13 cellular contexts compared by ENCODE assay signal in the genomic region with DNA sequence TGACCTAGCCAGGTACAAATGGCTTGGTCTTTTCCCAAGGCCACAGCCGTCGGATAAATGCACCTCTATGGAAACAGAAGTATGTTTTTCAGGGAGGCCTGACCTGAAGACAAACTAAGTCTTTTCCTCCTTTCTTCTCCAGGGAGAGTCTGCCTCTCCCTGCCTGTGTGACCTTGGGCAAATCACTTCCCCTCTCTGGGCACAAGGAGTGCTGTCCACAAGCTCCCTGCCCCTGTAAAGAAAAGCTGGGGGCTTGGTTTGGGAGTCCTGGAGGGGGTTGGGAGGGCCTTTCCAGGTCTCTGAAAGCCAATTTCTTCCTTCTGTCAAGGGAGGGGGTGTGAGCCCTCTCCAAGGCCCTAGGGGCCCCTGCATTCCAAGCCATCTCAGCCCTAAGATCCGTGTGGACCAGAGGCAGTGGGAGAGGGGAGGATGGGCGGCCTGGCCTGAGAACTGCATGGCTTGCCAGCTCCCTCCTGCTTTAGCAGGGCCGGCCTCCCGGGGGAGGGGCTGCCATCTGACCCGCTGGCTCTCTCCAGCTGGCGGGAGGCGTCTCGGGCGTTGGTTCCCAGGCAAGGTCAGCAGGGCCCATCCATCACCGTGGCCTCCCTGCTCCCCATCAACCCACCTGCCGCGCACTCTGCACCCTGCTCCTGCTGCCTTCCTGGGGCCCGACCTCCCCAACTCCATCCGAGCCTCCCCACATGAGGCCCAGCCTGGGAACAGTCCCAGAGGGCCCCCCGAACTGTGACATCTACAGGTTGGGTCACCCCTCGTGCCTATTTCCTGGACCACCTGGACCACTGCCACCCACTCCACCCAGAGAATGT.
A peak's percentile ranks its signal among the peaks of the same experiment; 100 is the strongest.
DNase-seq lines count a peak whose midpoint lies in the region; ATAC-seq and TF ChIP-seq lines count a peak whose summit lies in the region.
"Had no signal": no experiment of that assay in that cellular context is flagged by ENCODE, and none has a peak within 500 bp of the region (broad histone marks: within the 10 kb centered on the region; RNA-seq: fewer than 3 reads in every experiment).

No MANE protein-coding gene starts in this region.

- H3K4me1 ChIP-seq in SK-N-SH (ENCODE audit: control insufficient read depth in 1 of 2, insufficient read depth in 2 of 2, low read depth in 1 of 2, low read length in 1 of 2) (peaks cover 0 to 22% of the 10 kb centered on the region in 2 experiments; a peak in 1 of 4 replicates), endodermal cell (ENCODE audit: control insufficient read depth, insufficient read depth, low read length) (peaks cover 5% of the 10 kb centered on the region), mesenchymal stem cell (ENCODE audit: control insufficient read depth, insufficient read depth, low read depth, low read length) (peaks cover 16% of the 10 kb centered on the region), breast epithelium (no peaks in the 10 kb centered on the region), GM23248 (ENCODE audit: insufficient read depth) (no peaks in the 10 kb centered on the region)

- no peak for TF ChIP-seq POLR2A in breast epithelium (IDR thresholded peaks at IDR 0.05)

- H4K20me1 ChIP-seq in SK-N-SH (ENCODE audit: insufficient read depth), result no peaks in the 10 kb centered on the region
- no peaks in the 10 kb centered on the region for H4K20me1 ChIP-seq in GM23248 (ENCODE audit: insufficient read depth)

- H3K79me2 ChIP-seq in SK-N-SH (ENCODE audit: insufficient read depth) (no peaks in the 10 kb centered on the region), GM23248 (ENCODE audit: insufficient read depth) (no peaks in the 10 kb centered on the region)

- peak overlapping the region; percentile 36 for H2BK15ac ChIP-seq in mesenchymal stem cell (ENCODE audit: low read depth, poor library complexity, severe bottlenecking)

- H3K9me2 ChIP-seq in SK-N-SH (no peaks in the 10 kb centered on the region), GM23248 (ENCODE audit: insufficient read depth) (no peaks in the 10 kb centered on the region)

- WGBS in SK-N-SH (ENCODE audit: low lambda C conversion rate), result 83% methylated on average over 7 of the region's 18 CpGs
- WGBS in endodermal cell (ENCODE audit: insufficient coverage in 1 of 2, insufficient read length in 1 of 2), 2 experiments, result 65 to 68% methylated on average over 7 to 18 of the region's 18 CpGs
- 56% methylated on average over 17 of the region's 18 CpGs for WGBS in mesenchymal stem cell
- WGBS in GM23248 (ENCODE audit: low coverage in 1 of 2, low lambda C conversion rate in 2 of 2, missing lambda C conversion rate in 2 of 2), 2 experiments, result 83 to 84% methylated on average over 11 to 14 of the region's 18 CpGs

- no peaks in the 10 kb centered on the region for H3K79me1 ChIP-seq in mesenchymal stem cell (replicated peaks; ENCODE audit: low read length, poor library complexity, severe bottlenecking)

- no peak overlapping the region for H2BK120ac ChIP-seq in mesenchymal stem cell (ENCODE audit: low read depth, low read length)

- intact Hi-C loops in breast epithelium (cut with DNase I; ENCODE audit: low total_unique reads), result no loop called here

- H3K9ac ChIP-seq in SK-N-SH (no peak overlapping the region), endodermal cell (ENCODE audit: extremely low read depth, low read length, poor library complexity, severe bottlenecking) (no peak overlapping the region), mesenchymal stem cell (ENCODE audit: low read length) (no peak overlapping the region), GM23248 (no peak overlapping the region)

- H2AK5ac ChIP-seq in mesenchymal stem cell (ENCODE audit: low read length, severe bottlenecking), result peak overlapping the region; percentile 19

- peak overlapping the region; percentile 15 to 81 for H2BK12ac ChIP-seq in mesenchymal stem cell (ENCODE audit: low read length in 2 of 2)

- H3K14ac ChIP-seq in mesenchymal stem cell (ENCODE audit: low read length in 2 of 2), result no peak overlapping the region

- peak; percentile 57 for DNase-seq in SK-N-SH
- peak; percentile 93 for DNase-seq in endodermal cell
- DNase-seq in mesenchymal stem cell, result peak; percentile 37
- DNase-seq in breast epithelium (ENCODE audit: low spot score in 2 of 2), result no peak
- no peak for DNase-seq in GM23248
- DNase-seq in activated CD4-positive, alpha-beta T cell treated with anti-CD3 and anti-CD28 coated beads for 1 hour, result no peak
- DNase-seq: naive B cell; NCI-H1417 treated with DMSO at 0.1 percent for 48 hours; stimulated activated CD4-positive, alpha-beta T cell treated with anti-CD3 and anti-CD28 coated beads, Interleukin-2, amount 100 ng/mL, for 24 hours; T-helper 2 cell had no signal

- no peak for TF ChIP-seq EP300 in SK-N-SH (IDR thresholded peaks at IDR 0.05; ENCODE audit: borderline replicate concordance in 1 of 2, low read depth in 1 of 2, low read length in 1 of 2)

- CTCF ChIA-PET in SK-N-SH (lab: Yijun Ruan, JAX), result interaction anchor here (0.6 to 1.0 kb wide), 2 partner anchors 263 to 349 kb away, joined by 3 read pairs; no protein-coding TSS in a partner anchor

- H4K91ac ChIP-seq in mesenchymal stem cell (ENCODE audit: low read length), result peak overlapping the region; percentile 40

- H3K23ac ChIP-seq in mesenchymal stem cell (ENCODE audit: low read length in 2 of 2), result no peak overlapping the region

- peaks cover 8% of the 10 kb centered on the region for H3K27me3 Mint-ChIP-seq in endodermal cell (ENCODE audit: insufficient read depth)
- H3K27me3 Mint-ChIP-seq in stimulated activated memory B cell treated with anti-CD40 and anti-IgM and Interleukin-4, amounts not matched to agents 10 μg/mL and 1 μg/mL and 100 μg/mL, for 72 hours, result no peaks in the 10 kb centered on the region

- H3K4me2 ChIP-seq in SK-N-SH (no peak overlapping the region), mesenchymal stem cell (ENCODE audit: low read length, poor library complexity, severe bottlenecking) (no peak overlapping the region), GM23248 (ENCODE audit: unreplicated experiment) (no peak overlapping the region)

- no peak for ATAC-seq in stimulated activated memory B cell treated with anti-CD40 and anti-IgM and Interleukin-4, amounts not matched to agents 10 μg/mL and 1 μg/mL and 100 μg/mL, for 72 hours
- ATAC-seq in HG03439 (IDR thresholded peaks at IDR 0.05; ENCODE audit: unreplicated experiment), result no peak
- ATAC-seq: GM12878 had no signal

- H3K9me3 ChIP-seq in SK-N-SH (no peaks in the 10 kb centered on the region), endodermal cell (ENCODE audit: control insufficient read depth, low read length) (no peaks in the 10 kb centered on the region), mesenchymal stem cell (ENCODE audit: control insufficient read depth, low read length) (no peaks in the 10 kb centered on the region), breast epithelium (no peaks in the 10 kb centered on the region), GM23248 (ENCODE audit: low read depth) (no peaks in the 10 kb centered on the region)

- H2AFZ ChIP-seq in SK-N-SH (ENCODE audit: low read depth) (no peak overlapping the region), mesenchymal stem cell (ENCODE audit: low read depth, low read length) (no peak overlapping the region), GM23248 (no peak overlapping the region)

- TF ChIP-seq CTCF in SK-N-SH (IDR thresholded peaks at IDR 0.05) (no peak), endodermal cell (conservative IDR thresholded peaks at IDR 0.05) (no peak), breast epithelium (IDR thresholded peaks at IDR 0.05) (no peak)

- peak overlapping the region; percentile 27 for H4K8ac ChIP-seq in mesenchymal stem cell (ENCODE audit: low read length)

- no peak overlapping the region for H3K27ac ChIP-seq in SK-N-SH (ENCODE audit: low read depth in 2 of 2, low read length in 1 of 2)
- H3K27ac ChIP-seq in endodermal cell (ENCODE audit: low read depth, low read length), result peak overlapping the region; percentile 63
- H3K27ac ChIP-seq in mesenchymal stem cell (ENCODE audit: low read length, poor library complexity, severe bottlenecking), result no peak overlapping the region
- H3K27ac ChIP-seq in breast epithelium, result no peak overlapping the region
- H3K27ac ChIP-seq in GM23248, result no peak overlapping the region

- POLR2A ChIA-PET in SK-N-SH (lab: Yijun Ruan, JAX), result no interaction called here

- H3K4me3 ChIP-seq in SK-N-SH (ENCODE audit: low read depth in 2 of 2, low read length in 1 of 2), result no peak overlapping the region
- H3K4me3 ChIP-seq in endodermal cell (ENCODE audit: low read length), result no peak overlapping the region
- H3K4me3 ChIP-seq in mesenchymal stem cell (ENCODE audit: insufficient read depth in 1 of 2, low read depth in 1 of 2, low read length in 2 of 2), result no peak overlapping the region
- H3K4me3 ChIP-seq in breast epithelium, result no peak overlapping the region
- H3K4me3 ChIP-seq in GM23248, result no peak overlapping the region
- H3K4me3 ChIP-seq: GM12878 had no signal

- no peak overlapping the region for H2BK5ac ChIP-seq in mesenchymal stem cell (ENCODE audit: low read depth, low read length, poor library complexity, severe bottlenecking)

- H3F3A ChIP-seq in SK-N-SH (replicated peaks; ENCODE audit: insufficient read depth), result no peaks in the 10 kb centered on the region
- H3F3A ChIP-seq in GM23248 (ENCODE audit: insufficient read depth), result no peaks in the 10 kb centered on the region

- H3K36me3 Mint-ChIP-seq in endodermal cell (ENCODE audit: low read depth), result no peaks in the 10 kb centered on the region
- H3K36me3 Mint-ChIP-seq in stimulated activated memory B cell treated with anti-CD40 and anti-IgM and Interleukin-4, amounts not matched to agents 10 μg/mL and 1 μg/mL and 100 μg/mL, for 72 hours, result no peaks in the 10 kb centered on the region
- H3K36me3 Mint-ChIP-seq: naive B cell had no signal

- in situ Hi-C loops in GM23248 (cut with MboI), result no loop called here

- no peak for TF ChIP-seq RAD21 in SK-N-SH (IDR thresholded peaks at IDR 0.05; ENCODE audit: low read length)

- H3K27me3 ChIP-seq in SK-N-SH (ENCODE audit: insufficient read depth) (no peaks in the 10 kb centered on the region), endodermal cell (ENCODE audit: control insufficient read depth, insufficient read depth, low read length, poor library complexity, severe bottlenecking) (no peaks in the 10 kb centered on the region), mesenchymal stem cell (ENCODE audit: control insufficient read depth in 1 of 2, insufficient read depth in 1 of 2, low read length in 2 of 2) (peaks cover 0 to 12% of the 10 kb centered on the region in 2 experiments), breast epithelium (no peaks in the 10 kb centered on the region), GM23248 (replicated peaks; ENCODE audit: insufficient read depth) (no peaks in the 10 kb centered on the region)

- H3K27ac Mint-ChIP-seq in endodermal cell, result no peak overlapping the region
- H3K27ac Mint-ChIP-seq in stimulated activated memory B cell treated with anti-CD40 and anti-IgM and Interleukin-4, amounts not matched to agents 10 μg/mL and 1 μg/mL and 100 μg/mL, for 72 hours, result peak overlapping the region; percentile 43

- H3K4me3 Mint-ChIP-seq in endodermal cell, result no peak overlapping the region
- H3K4me3 Mint-ChIP-seq in stimulated activated memory B cell treated with anti-CD40 and anti-IgM and Interleukin-4, amounts not matched to agents 10 μg/mL and 1 μg/mL and 100 μg/mL, for 72 hours, result no peak overlapping the region
- H3K4me3 Mint-ChIP-seq: naive B cell had no signal

- peak overlapping the region; percentile 38 to 46 for H3K18ac ChIP-seq in mesenchymal stem cell (ENCODE audit: low read depth in 1 of 2, low read length in 2 of 2)

- no peaks in the 10 kb centered on the region for H3K36me3 ChIP-seq in SK-N-SH (replicated peaks in 1 of 2; ENCODE audit: control insufficient read depth in 1 of 2, insufficient read depth in 2 of 2, low read length in 1 of 2)
- no peaks in the 10 kb centered on the region for H3K36me3 ChIP-seq in endodermal cell (ENCODE audit: control insufficient read depth, insufficient read depth, low read length)
- H3K36me3 ChIP-seq in mesenchymal stem cell (ENCODE audit: control insufficient read depth in 1 of 2, insufficient read depth in 2 of 2, low read depth in 1 of 2, low read length in 2 of 2), result no peaks in the 10 kb centered on the region
- H3K36me3 ChIP-seq in breast epithelium, result no peaks in the 10 kb centered on the region
- H3K36me3 ChIP-seq in GM23248 (ENCODE audit: low read depth), result no peaks in the 10 kb centered on the region

- no peak overlapping the region for H3K4ac ChIP-seq in mesenchymal stem cell (ENCODE audit: low read depth in 1 of 2, low read length in 2 of 2)

- H3K9me3 Mint-ChIP-seq in endodermal cell, result no peaks in the 10 kb centered on the region
- no peaks in the 10 kb centered on the region for H3K9me3 Mint-ChIP-seq in stimulated activated memory B cell treated with anti-CD40 and anti-IgM and Interleukin-4, amounts not matched to agents 10 μg/mL and 1 μg/mL and 100 μg/mL, for 72 hours

- peaks cover 10% of the 10 kb centered on the region for H3K4me1 Mint-ChIP-seq in endodermal cell
- H3K4me1 Mint-ChIP-seq in stimulated activated memory B cell treated with anti-CD40 and anti-IgM and Interleukin-4, amounts not matched to agents 10 μg/mL and 1 μg/mL and 100 μg/mL, for 72 hours, result peaks cover 15% of the 10 kb centered on the region

Comparison
In these comparisons a context has a peak if more than half of its experiments do, and no peak if none do; other contexts are left out.
1. DNase-seq: peak in SK-N-SH (single experiment), endodermal cell (single experiment) and mesenchymal stem cell (single experiment); none in breast epithelium (0 of 2), GM23248 (single experiment) and activated CD4-positive, alpha-beta T cell treated with anti-CD3 and anti-CD28 coated beads for 1 hour (single experiment).